In genomic region chr19:32405431-32406160, GRCh38 we compare ENCODE assay signal across 8 cellular contexts. TPM values are rescaled to one million over a fixed set of nuclear protein-coding genes. Genes with fewer than 3 reads are reported as not detected.
DNase-seq lines count a peak whose midpoint lies in the region; ATAC-seq, FAIRE-seq and TF ChIP-seq lines count a peak whose summit lies in the region.

TSS of gene DPY19L3 (plus strand) at chr19:32405770. CDS start at chr19:32408254, 2,484 bp downstream.

- H3K4me3 ChIP-seq in heart left ventricle = peak within 1 kb of the TSS; percentile 73 to 97 (median 86)
- peak within 1 kb of the TSS; percentile 95 for H3K4me3 ChIP-seq in trophoblast cell (ENCODE audit: low read depth, low read length)
- H3K4me3 ChIP-seq in tibial nerve = peak within 1 kb of the TSS; percentile 76 to 99 (median 94)

- peak within 1 kb of the TSS; percentile 99 for H4K91ac ChIP-seq in trophoblast cell (ENCODE audit: low read depth, low read length)

- H4K12ac ChIP-seq in trophoblast cell (ENCODE audit: low read depth, low read length) = peak within 1 kb of the TSS; percentile 98

- H3K27me3 ChIP-seq in heart left ventricle (no peaks in the 10 kb centered on the region), trophoblast cell (ENCODE audit: insufficient read depth, low read length) (no peaks in the 10 kb centered on the region), tibial nerve (no peaks in the 10 kb centered on the region)

- 0 to 1% (median 1%) methylated on average over 65 to 104 of the region's 104 CpGs for WGBS in adipose tissue, 3 donors
- WGBS in heart left ventricle, 4 donors = 0 to 3% (median 1%) methylated on average over 13 to 104 of the region's 104 CpGs
- WGBS in trophoblast cell (ENCODE audit: extremely low coverage, insufficient coverage, insufficient read length) = no CpG with 5 or more reads among the region's 104 CpGs
- WGBS in tibial nerve, 2 donors = 1% methylated on average over 41 of the region's 104 CpGs; no CpG with 5 or more reads in 1 of the 2 donors

- peaks cover 9% of the 10 kb centered on the region for H3K36me3 Mint-ChIP-seq in T-cell

- H3K4me1 ChIP-seq in heart left ventricle (peaks cover 0 to 26% (median 14%) of the 10 kb centered on the region in 12 donors), trophoblast cell (ENCODE audit: control insufficient read depth in 1 of 2, insufficient read depth in 2 of 2, low read length in 2 of 2) (peaks cover 8 to 9% of the 10 kb centered on the region in 2 experiments), tibial nerve (peaks cover 0 to 34% (median 15%) of the 10 kb centered on the region in 4 donors)

- FAIRE-seq in GM12892 (lab: Jason Lieb, UNC) = peak; percentile 96

- peak within 1 kb of the TSS; percentile 83 for H2AK5ac ChIP-seq in trophoblast cell (ENCODE audit: low read length)

- TF ChIP-seq CTCF in heart left ventricle (IDR thresholded peaks at IDR 0.05) (peak in 1 of 12 donors; percentile 20), tibial nerve (IDR thresholded peaks at IDR 0.05) (peak in 2 of 5 experiments; percentile 8 to 29)

- ATAC-seq in HG02763 (IDR thresholded peaks at IDR 0.05; ENCODE audit: unreplicated experiment) (peak; percentile 95), T-cell (replicated peaks in 1 of 4) (peak; percentile 90 to 92 (median 91)), heart left ventricle (peak; percentile 99 to 100 (median 99))

- POLR2A ChIA-PET in T-cell (lab: Charles Lee) = interaction anchor here (0.6 to 0.7 kb wide), 2 partner anchors 297 to 675 kb away, joined by 3 to 4 read pairs; no protein-coding TSS in a partner anchor

- H3K9me3 ChIP-seq in heart left ventricle = no peaks in the 10 kb centered on the region
- no peaks in the 10 kb centered on the region for H3K9me3 ChIP-seq in trophoblast cell (ENCODE audit: insufficient read depth, low read depth, low read length)
- H3K9me3 ChIP-seq in tibial nerve = no peaks in the 10 kb centered on the region

- peak within 1 kb of the TSS; percentile 97 for H4K8ac ChIP-seq in trophoblast cell (ENCODE audit: low read depth, low read length)

- peak within 1 kb of the TSS; percentile 87 for H3K4me2 ChIP-seq in trophoblast cell (ENCODE audit: low read length)

- H3K79me2 ChIP-seq in trophoblast cell (ENCODE audit: control insufficient read depth, insufficient read depth, low read length, poor library complexity) = peaks cover 11% of the 10 kb centered on the region

- H3K27me3 Mint-ChIP-seq in T-cell = no peaks in the 10 kb centered on the region

- peaks cover 14 to 26% (median 17%) of the 10 kb centered on the region in 3 donors for H3K4me1 Mint-ChIP-seq in T-cell

- peak within 1 kb of the TSS; percentile 85 to 91 for H3K27ac Mint-ChIP-seq in T-cell

- no peaks in the 10 kb centered on the region for H3K9me3 Mint-ChIP-seq in T-cell

- peak within 1 kb of the TSS; percentile 93 for H2BK5ac ChIP-seq in trophoblast cell (ENCODE audit: low read depth, low read length, poor library complexity)

- peak within 1 kb of the TSS; percentile 94 for H2AFZ ChIP-seq in trophoblast cell (ENCODE audit: insufficient read depth, low read length, poor library complexity)

- peaks cover 12% of the 10 kb centered on the region for H3K79me1 ChIP-seq in trophoblast cell (ENCODE audit: low read length)

- peaks cover 0 to 24% (median 13%) of the 10 kb centered on the region in 9 donors for H3K36me3 ChIP-seq in heart left ventricle
- peaks cover 3 to 8% of the 10 kb centered on the region in 2 experiments for H3K36me3 ChIP-seq in trophoblast cell (ENCODE audit: control insufficient read depth in 1 of 2, insufficient read depth in 2 of 2, low read length in 2 of 2)
- peaks cover 0 to 20% (median 7%) of the 10 kb centered on the region in 3 donors for H3K36me3 ChIP-seq in tibial nerve

- no peak within 1 kb of the TSS for H3K23ac ChIP-seq in trophoblast cell (ENCODE audit: low read length)

- CTCF ChIA-PET in T-cell (lab: Charles Lee) = interaction anchor here in 1 of 2 donors (0.7 kb wide), 1 partner anchor 60 kb away, joined by 3 read pairs; the partner anchor contains the start of gene ZNF507

- peak within 1 kb of the TSS; percentile 98 for H3K18ac ChIP-seq in trophoblast cell (ENCODE audit: low read length)

- H3K4ac ChIP-seq in trophoblast cell (ENCODE audit: low read depth, low read length) = peak within 1 kb of the TSS; percentile 87

- peak within 1 kb of the TSS; percentile 95 for H3K14ac ChIP-seq in trophoblast cell (ENCODE audit: low read length)

- peak; percentile 72 to 98 for TF ChIP-seq EP300 in tibial nerve (IDR thresholded peaks at IDR 0.05)

- TF ChIP-seq POLR2A in GM12892 (IDR thresholded peaks at IDR 0.05; ENCODE audit: low read depth, low read length) (peak; percentile 97), heart left ventricle (IDR thresholded peaks at IDR 0.05) (peak in 1 of 2 donors; percentile 93), tibial nerve (IDR thresholded peaks at IDR 0.05) (peak; percentile 81 to 88)

- peak within 1 kb of the TSS; percentile 92 for H2BK120ac ChIP-seq in trophoblast cell (ENCODE audit: insufficient read depth, low read length, poor library complexity)

- peak within 1 kb of the TSS; percentile 80 to 89 (median 85) for H3K4me3 Mint-ChIP-seq in T-cell

- intact Hi-C loops in heart left ventricle (cut with DNase I) = loop anchor here in 7 of 10 donors (2.0 to 10.0 kb wide), 5 partner anchors 58 to 169 kb away; partner anchors contain the start of gene ZNF507 (in 6 of the 7)

- peak within 1 kb of the TSS; percentile 99 for H3K9ac ChIP-seq in trophoblast cell (ENCODE audit: low read length)

- DNase-seq in GM12892 (ENCODE audit: insufficient read length) (peak; percentile 91), NCI-H1417 (lab: John Stamatoyannopoulos, UW) (peak; percentile 94 to 95 (median 94)), T-cell (peak; percentile 62 to 90 (median 77)), heart left ventricle (peak; percentile 95 to 97 (median 96)), trophoblast cell (peak; percentile 91 to 93), tibial nerve (ENCODE audit: low spot score in 2 of 2) (peak; percentile 92 to 94)

- peak within 1 kb of the TSS; percentile 93 for H3K27ac ChIP-seq in adipose tissue (ENCODE audit: low read depth, low read length)
- H3K27ac ChIP-seq in heart left ventricle = peak within 1 kb of the TSS; percentile 90 to 99 (median 98)
- peak within 1 kb of the TSS; percentile 96 for H3K27ac ChIP-seq in trophoblast cell (ENCODE audit: low read depth, low read length)
- peak within 1 kb of the TSS; percentile 96 to 100 (median 98) for H3K27ac ChIP-seq in tibial nerve

- H2BK12ac ChIP-seq in trophoblast cell (ENCODE audit: low read length) = peak within 1 kb of the TSS; percentile 45

RNA-seq across cellular contexts. Expression of gene DPY19L3, which starts in this region (rescaled TPM):
- polyA plus RNA-seq in GM12892 (2012; ENCODE audit: missing spikeins) = 8.8 TPM
- total RNA-seq in T-cell (10 to 100 TPM; 11.1 to 17.4 (median 15.5) TPM), heart left ventricle (10 to 100 TPM in 4 of 9 donors, 1 to 10 TPM in 5; 3.6 to 15.2 (median 8.7) TPM), tibial nerve (10 to 100 TPM; 19.4 to 95.7 (median 39.6) TPM)
- polyA plus RNA-seq in adipose tissue (1 to 10 TPM; 3.3 to 8.2 (median 5.8) TPM), heart left ventricle (1 to 10 TPM; 1.5 to 5.3 TPM)
- polyA plus RNA-seq in trophoblast cell (2013) = 20.7 and 21.1 TPM in 2 replicates

Comparison
In these comparisons a context has a peak if more than half of its experiments do, and no peak if none do; other contexts are left out.
1. Peak in every context shown above with its lines: DNase-seq, ATAC-seq, H3K4me3 ChIP-seq and H3K27ac ChIP-seq.